10 cellular contexts compared by ENCODE assay signal in the genomic region with DNA sequence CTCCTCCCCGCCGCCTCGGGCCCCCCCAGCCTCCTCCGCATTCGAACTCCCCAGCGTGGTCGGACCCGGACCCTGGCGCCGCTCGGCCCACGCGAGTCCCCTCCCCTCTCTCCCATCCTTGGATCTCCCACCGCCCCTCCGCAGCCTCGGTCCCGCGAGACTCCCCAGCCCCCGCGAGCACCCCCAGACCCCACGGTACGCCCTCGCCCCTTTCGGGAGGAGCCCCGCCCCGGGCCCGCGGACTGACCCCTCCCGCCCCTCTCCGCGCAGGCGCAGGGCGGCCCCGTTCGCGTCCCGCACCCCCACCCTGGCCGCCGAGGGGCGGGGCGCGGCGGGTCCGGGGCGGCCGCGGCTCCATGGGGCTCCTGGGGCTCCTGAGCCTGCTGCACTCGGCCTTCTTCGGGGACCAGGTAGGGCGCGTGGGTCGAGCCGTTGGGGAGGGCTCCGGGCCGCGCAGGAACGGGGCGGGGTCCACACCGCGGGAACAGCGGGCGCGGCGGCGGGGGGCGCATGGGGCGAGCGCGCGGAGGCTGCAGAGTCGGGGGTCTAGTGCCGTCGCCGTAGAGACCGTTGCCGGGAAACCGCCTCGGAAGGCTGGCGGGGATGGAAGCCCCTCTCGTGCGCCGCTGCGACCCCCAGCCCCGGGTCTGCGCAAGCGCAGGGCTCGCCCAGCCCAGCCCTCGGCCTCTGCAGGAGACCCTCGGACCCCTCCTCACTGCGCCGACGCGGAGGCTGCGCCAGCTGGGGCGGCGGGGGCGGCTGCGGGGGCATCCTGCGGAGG. TPM values are rescaled to one million over a fixed set of nuclear protein-coding genes. Genes with fewer than 3 reads are reported as not detected.
DNase-seq lines count a peak whose midpoint lies in the region; ATAC-seq, FAIRE-seq and TF ChIP-seq lines count a peak whose summit lies in the region.
"Had no signal": no experiment of that assay in that cellular context is flagged by ENCODE, and none has a peak within 500 bp of the region (broad histone marks: within the 10 kb centered on the region; RNA-seq: fewer than 3 reads in every experiment).

No MANE protein-coding gene starts in this region.

- no peak overlapping the region for H3K4me3 Mint-ChIP-seq in activated naive CD8-positive, alpha-beta T cell treated with anti-CD3 and anti-CD28 coated beads, Interleukin-2, amount 10 ng/mL, durations not matched to agents 7 days and 5 days

- H3K4me2 ChIP-seq in OCI-LY7 (ENCODE audit: low read length), result no peak overlapping the region

- H3K9ac ChIP-seq in kidney (ENCODE audit: low read length in 2 of 2), result no peak overlapping the region

- H3K9me3 ChIP-seq in kidney (ENCODE audit: control insufficient read depth in 1 of 2, low read length in 2 of 2) (no peaks in the 10 kb centered on the region), OCI-LY7 (ENCODE audit: low read length) (no peaks in the 10 kb centered on the region)
- H3K9me3 ChIP-seq: right lobe of liver had no signal

- no peak for FAIRE-seq in kidney (lab: Jason Lieb, UNC)

- no peak overlapping the region for H2AFZ ChIP-seq in OCI-LY7 (ENCODE audit: low read length)

- H4K20me1 ChIP-seq in OCI-LY7 (ENCODE audit: insufficient read depth, low read length), result peaks cover 5% of the 10 kb centered on the region; the same call in 1 of the 2 replicates

- BruUV-seq in OCI-LY7 (replicated peaks; lab: Mats Ljungman, UMichigan), result no TSS peak

- POLR2A ChIA-PET in AG04449 (lab: Yijun Ruan, JAX) (no interaction called here), OCI-LY7 (lab: Charles Lee) (no interaction called here)
- POLR2A ChIA-PET in activated naive CD8-positive, alpha-beta T cell treated with anti-CD3 and anti-CD28 coated beads, Interleukin-2, amount 10 ng/mL, durations not matched to agents 7 days and 5 days (lab: Charles Lee), result interaction anchor here (1.1 to 1.2 kb wide), 2 partner anchors 11 to 177 kb away, joined by 3 read pairs; a partner anchor contains a TSS

- peaks cover 8% of the 10 kb centered on the region for H3K4me1 Mint-ChIP-seq in activated naive CD8-positive, alpha-beta T cell treated with anti-CD3 and anti-CD28 coated beads, Interleukin-2, amount 10 ng/mL, durations not matched to agents 7 days and 5 days

- H3K9me2 ChIP-seq in OCI-LY7 (ENCODE audit: insufficient read depth, low read length), result no peaks in the 10 kb centered on the region

- no peak for TF ChIP-seq CTCF in AG04449 (IDR thresholded peaks at IDR 0.05; ENCODE audit: insufficient read depth, low read length, missing control alignments)
- no peak for TF ChIP-seq CTCF in kidney (IDR thresholded peaks at IDR 0.05; ENCODE audit: borderline replicate concordance, extremely low read depth, insufficient read depth)
- TF ChIP-seq CTCF in OCI-LY7 (conservative IDR thresholded peaks at IDR 0.05; ENCODE audit: low read length), result no peak

- CTCF ChIA-PET in AG04449 (lab: Yijun Ruan, JAX) (interaction anchor here (0.8 to 3.7 kb wide), 7 partner anchors 7 to 38 kb away, joined by 3 to 25 read pairs (median 5); no protein-coding TSS in a partner anchor), OCI-LY7 (lab: Charles Lee; ENCODE audit: unreplicated experiment) (no interaction called here)

- H3K36me3 Mint-ChIP-seq in activated naive CD8-positive, alpha-beta T cell treated with anti-CD3 and anti-CD28 coated beads, Interleukin-2, amount 10 ng/mL, durations not matched to agents 7 days and 5 days, result peaks cover 2% of the 10 kb centered on the region
- H3K36me3 Mint-ChIP-seq: IgD-negative memory B cell had no signal

- ATAC-seq in activated naive CD8-positive, alpha-beta T cell treated with anti-CD3 and anti-CD28 coated beads, Interleukin-2, amount 10 ng/mL, durations not matched to agents 7 days and 5 days (ENCODE audit: low read depth), result no peak
- ATAC-seq in GM19324 (IDR thresholded peaks at IDR 0.05; ENCODE audit: low FRiP score, unreplicated experiment) (no peak), GM21619 (IDR thresholded peaks at IDR 0.05; ENCODE audit: unreplicated experiment) (no peak)

- peaks cover 38% of the 10 kb centered on the region for H3K27me3 Mint-ChIP-seq in activated naive CD8-positive, alpha-beta T cell treated with anti-CD3 and anti-CD28 coated beads, Interleukin-2, amount 10 ng/mL, durations not matched to agents 7 days and 5 days

- H3K4me3 ChIP-seq in AG04449 (ENCODE audit: low read depth, low read length), result peak overlapping the region; percentile 52
- H3K4me3 ChIP-seq in kidney (ENCODE audit: low read length in 2 of 2), result no peak overlapping the region
- no peak overlapping the region for H3K4me3 ChIP-seq in OCI-LY7 (ENCODE audit: low read depth, low read length, poor library complexity, severe bottlenecking)

- H3K4me1 ChIP-seq in kidney (ENCODE audit: control insufficient read depth in 1 of 2, insufficient read depth in 1 of 2, low read depth in 1 of 2, low read length in 2 of 2), result peaks cover 0 to 6% of the 10 kb centered on the region in 2 donors
- peaks cover 31% of the 10 kb centered on the region for H3K4me1 ChIP-seq in OCI-LY7 (ENCODE audit: insufficient read depth, low read length, poor library complexity, severe bottlenecking)

- H3K79me2 ChIP-seq in OCI-LY7 (ENCODE audit: insufficient read depth, low read depth, low read length), result peaks cover 5% of the 10 kb centered on the region; the same call in 1 of the 2 replicates

- no peak overlapping the region for H3K27ac Mint-ChIP-seq in activated naive CD8-positive, alpha-beta T cell treated with anti-CD3 and anti-CD28 coated beads, Interleukin-2, amount 10 ng/mL, durations not matched to agents 7 days and 5 days

- DNase-seq in AG04449 (ENCODE audit: low read depth, low spot score) (no peak), HuH-7.5 (ENCODE audit: low spot score) (peak; percentile 97), kidney (peak; percentile 74), OCI-LY7 (ENCODE audit: low spot score) (no peak)
- peak; percentile 40 for DNase-seq in activated naive CD8-positive, alpha-beta T cell treated with anti-CD3 and anti-CD28 coated beads, Interleukin-2, amount 10 ng/mL, durations not matched to agents 7 days and 5 days
- no peak for DNase-seq in activated naive CD4-positive, alpha-beta T cell (lab: John Stamatoyannopoulos, UW)

- H3K27ac ChIP-seq in kidney (ENCODE audit: low read depth in 2 of 2, low read length in 2 of 2), result no peak overlapping the region
- no peak overlapping the region for H3K27ac ChIP-seq in OCI-LY7 (ENCODE audit: low read depth, low read length, poor library complexity, severe bottlenecking)
- H3K27ac ChIP-seq: right lobe of liver had no signal

- intact Hi-C loops in kidney (cut with DNase I) (no loop called here), OCI-LY7 (cut with micrococcal nuclease; ENCODE audit: unreplicated experiment) (loop anchor here (2.0 kb wide), 1 partner anchor 33 kb away; a partner anchor contains a TSS)

- H3K9me3 Mint-ChIP-seq in activated naive CD8-positive, alpha-beta T cell treated with anti-CD3 and anti-CD28 coated beads, Interleukin-2, amount 10 ng/mL, durations not matched to agents 7 days and 5 days, result no peaks in the 10 kb centered on the region
- H3K9me3 Mint-ChIP-seq: IgD-negative memory B cell had no signal

- peaks cover 5 to 7% of the 10 kb centered on the region in 2 donors for H3K36me3 ChIP-seq in kidney (ENCODE audit: control insufficient read depth in 1 of 2, insufficient read depth in 2 of 2, low read length in 2 of 2)
- H3K36me3 ChIP-seq in OCI-LY7 (ENCODE audit: insufficient read depth, low read length), result peaks cover 23% of the 10 kb centered on the region

RNA-seq across cellular contexts. Expression of a gene that starts 3.8 kb away (rescaled TPM):
- total RNA-seq in activated naive CD8-positive, alpha-beta T cell treated with anti-CD3 and anti-CD28 coated beads, Interleukin-2, amount 10 ng/mL, durations not matched to agents 7 days and 5 days, result under 1 TPM; 0.06 to 0.11 TPM
- 0.25 TPM for total RNA-seq in kidney
- not detected for polyA plus RNA-seq in kidney (ENCODE audit: insufficient read depth, low read depth, low replicate concordance)
- 0.23 and 0.57 TPM in 2 replicates for total RNA-seq in OCI-LY7 (2014; rRNA removed; shearing (Covaris generic))
- total RNA-seq in OCI-LY7 (2022), result 2.4 and 5.5 TPM in 2 replicates

RNA-seq across cellular contexts. Expression of a gene that starts 7.9 kb away (rescaled TPM):
- 1,000 to 10,000 TPM; 1,438 to 1,457 TPM for total RNA-seq in activated naive CD8-positive, alpha-beta T cell treated with anti-CD3 and anti-CD28 coated beads, Interleukin-2, amount 10 ng/mL, durations not matched to agents 7 days and 5 days
- total RNA-seq in kidney (893 TPM), OCI-LY7 (2022) (1,654 and 1,860 TPM in 2 replicates)
- polyA plus RNA-seq in kidney (ENCODE audit: insufficient read depth, low read depth, low replicate concordance), result 1,823 TPM
- 2,068 and 2,241 TPM in 2 replicates for total RNA-seq in OCI-LY7 (2014; rRNA removed; shearing (Covaris generic))

RNA-seq across cellular contexts. Expression of a gene that starts 32.9 kb away (rescaled TPM):
- 10 to 100 TPM; 48.0 to 51.2 TPM for total RNA-seq in activated naive CD8-positive, alpha-beta T cell treated with anti-CD3 and anti-CD28 coated beads, Interleukin-2, amount 10 ng/mL, durations not matched to agents 7 days and 5 days
- 32.5 TPM for total RNA-seq in kidney
- polyA plus RNA-seq in kidney (ENCODE audit: insufficient read depth, low read depth, low replicate concordance), result 50.9 TPM
- 27.1 and 45.6 TPM in 2 replicates for total RNA-seq in OCI-LY7 (2014; rRNA removed; shearing (Covaris generic))
- total RNA-seq in OCI-LY7 (2022), result 54.6 and 58.6 TPM in 2 replicates

RNA-seq across cellular contexts. Expression of a gene that starts 38.7 kb away (rescaled TPM):
- 100 to 1,000 TPM; 214 to 217 TPM for total RNA-seq in activated naive CD8-positive, alpha-beta T cell treated with anti-CD3 and anti-CD28 coated beads, Interleukin-2, amount 10 ng/mL, durations not matched to agents 7 days and 5 days
- 98.5 TPM for total RNA-seq in kidney
- polyA plus RNA-seq in kidney (ENCODE audit: insufficient read depth, low read depth, low replicate concordance), result 47.7 TPM
- 170 and 210 TPM in 2 replicates for total RNA-seq in OCI-LY7 (2014; rRNA removed; shearing (Covaris generic))
- 373 and 383 TPM in 2 replicates for total RNA-seq in OCI-LY7 (2022)

RNA-seq across cellular contexts. Expression of a gene that starts 44.0 kb away (rescaled TPM):
- 1 to 10 TPM; 6.7 to 9.7 TPM for total RNA-seq in activated naive CD8-positive, alpha-beta T cell treated with anti-CD3 and anti-CD28 coated beads, Interleukin-2, amount 10 ng/mL, durations not matched to agents 7 days and 5 days
- total RNA-seq in kidney, result 5.3 TPM
- 5.5 TPM for polyA plus RNA-seq in kidney (ENCODE audit: insufficient read depth, low read depth, low replicate concordance)
- 1.9 and 8.3 TPM in 2 replicates for total RNA-seq in OCI-LY7 (2014; rRNA removed; shearing (Covaris generic))
- total RNA-seq in OCI-LY7 (2022), result 13.0 and 15.7 TPM in 2 replicates
- polyA plus RNA-seq: IgD-negative memory B cell had no signal

Comparison
In these comparisons a context has a peak if more than half of its experiments do, and no peak if none do; other contexts are left out.
1. DNase-seq: peak in HuH-7.5 (single experiment), activated naive CD8-positive, alpha-beta T cell treated with anti-CD3 and anti-CD28 coated beads, Interleukin-2, amount 10 ng/mL, durations not matched to agents 7 days and 5 days (single experiment) and kidney (single experiment); none in AG04449 (single experiment), activated naive CD4-positive, alpha-beta T cell (0 of 4) and OCI-LY7 (single experiment).